ENCODE assay signal across 8 cellular contexts in the genomic region with DNA sequence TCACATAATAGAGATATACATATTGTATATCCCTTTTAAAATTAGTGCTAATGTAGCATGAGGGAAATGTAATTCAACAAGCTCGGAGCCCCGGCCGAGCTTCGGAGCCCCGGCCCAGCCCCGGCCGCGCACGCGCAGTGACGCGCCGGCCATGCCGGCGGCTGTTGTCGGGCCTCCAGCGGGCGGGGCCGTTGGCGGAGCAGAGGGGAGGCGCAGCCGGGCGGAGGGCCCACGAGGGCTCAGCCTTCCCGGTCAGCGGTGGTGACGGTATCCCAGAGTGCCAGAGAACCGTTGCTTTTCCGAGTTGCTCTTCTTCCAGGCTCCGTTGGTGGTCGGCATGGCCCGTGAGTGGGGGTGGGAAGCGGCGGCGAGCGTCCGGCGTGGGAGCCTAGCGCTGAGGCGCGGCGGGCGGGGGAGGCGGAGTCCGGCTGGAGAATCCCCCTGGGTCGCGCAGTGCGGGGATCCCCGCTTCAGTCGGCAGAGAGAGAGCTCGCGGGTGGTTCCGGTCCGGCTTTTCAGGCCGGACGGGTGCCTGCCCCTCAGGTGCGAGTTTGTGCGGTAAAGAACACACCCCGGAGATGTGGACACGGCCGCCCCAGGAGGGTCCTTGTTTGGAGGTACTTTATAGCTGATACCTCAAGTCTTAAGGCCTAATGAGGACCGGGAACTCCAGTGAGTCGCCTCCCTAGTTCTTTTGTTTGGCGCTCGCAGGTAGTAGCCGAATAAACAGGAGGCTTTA. TPM values are rescaled to one million over a fixed set of nuclear protein-coding genes. Genes with fewer than 3 reads are reported as not detected.
DNase-seq lines count a peak whose midpoint lies in the region; ATAC-seq and TF ChIP-seq lines count a peak whose summit lies in the region.
"Not testable (repeated sequence)": the region's sequence is repeated elsewhere in the genome, so short reads cannot be mapped to it uniquely, and the experiment has no call there.

A gene (plus strand): TSS at position 137 of the 739 bp plus-strand sequence. CDS start 201 bp downstream, at position 338.

- H3K27ac ChIP-seq in SJCRH30, dorsolateral prefrontal cortex: not testable (repeated sequence)

- not testable (repeated sequence) for H3K27ac Mint-ChIP-seq in stimulated activated naive CD8-positive, alpha-beta T cell treated with anti-CD3 and anti-CD28 coated beads, Interleukin-15, amount 100 ng/mL, for 72 hours

- TF ChIP-seq CTCF in dorsolateral prefrontal cortex (IDR thresholded peaks at IDR 0.05 in 54 of 56, conservative IDR thresholded peaks at IDR 0.05 in 2 of 56; ENCODE audit: low read depth in 1 of 56, partially characterized antibody in 56 of 56): not testable (repeated sequence)

- not testable (repeated sequence) for H3K4me3 Mint-ChIP-seq in stimulated activated naive CD8-positive, alpha-beta T cell treated with anti-CD3 and anti-CD28 coated beads, Interleukin-15, amount 100 ng/mL, for 72 hours

- TF ChIP-seq POLR2A in GM18505 (IDR thresholded peaks at IDR 0.05; ENCODE audit: borderline replicate concordance, extremely low read depth, insufficient read depth, insufficient read length): not testable (repeated sequence)

- not testable (repeated sequence) for H3K9me3 Mint-ChIP-seq in stimulated activated naive CD8-positive, alpha-beta T cell treated with anti-CD3 and anti-CD28 coated beads, Interleukin-15, amount 100 ng/mL, for 72 hours

- DNase-seq in SJCRH30; dorsolateral prefrontal cortex; stimulated activated naive CD8-positive, alpha-beta T cell treated with anti-CD3 and anti-CD28 coated beads, Interleukin-15, amount 100 ng/mL, for 72 hours: not testable (repeated sequence)

- H3K9me3 ChIP-seq in SJCRH30 (replicated peaks); mononuclear cell (ENCODE audit: low read depth, low read length): not testable (repeated sequence)

- not testable (repeated sequence) for H3K4me3 ChIP-seq in SJCRH30; dorsolateral prefrontal cortex; mononuclear cell (ENCODE audit: low read length)

- not testable (repeated sequence) for H3K4me1 Mint-ChIP-seq in stimulated activated naive CD8-positive, alpha-beta T cell treated with anti-CD3 and anti-CD28 coated beads, Interleukin-15, amount 100 ng/mL, for 72 hours

- not testable (repeated sequence) for H3K27me3 Mint-ChIP-seq in stimulated activated naive CD8-positive, alpha-beta T cell treated with anti-CD3 and anti-CD28 coated beads, Interleukin-15, amount 100 ng/mL, for 72 hours

- not testable (repeated sequence) for H3K4me1 ChIP-seq in SJCRH30; mononuclear cell (ENCODE audit: insufficient read depth, low read length)

- ATAC-seq in GM18505 (IDR thresholded peaks at IDR 0.05; ENCODE audit: unreplicated experiment): peak; percentile 93
- ATAC-seq in GM19463 (IDR thresholded peaks at IDR 0.05; ENCODE audit: unreplicated experiment): peak; percentile 93
- peak; percentile 90 for ATAC-seq in HG02623 (IDR thresholded peaks at IDR 0.05; ENCODE audit: unreplicated experiment)
- peak; percentile 86 for ATAC-seq in HG03139 (IDR thresholded peaks at IDR 0.05; ENCODE audit: unreplicated experiment)
- ATAC-seq in stimulated activated naive CD8-positive, alpha-beta T cell treated with anti-CD3 and anti-CD28 coated beads, Interleukin-15, amount 100 ng/mL, for 72 hours: peak; percentile 95

- not testable (repeated sequence) for H3K36me3 ChIP-seq in SJCRH30

- intact Hi-C loops in dorsolateral prefrontal cortex (cut with DNase I): not testable (repeated sequence)

- not testable (repeated sequence) for H3K27me3 ChIP-seq in SJCRH30; dorsolateral prefrontal cortex; mononuclear cell (ENCODE audit: insufficient read depth, low read length)

RNA-seq across cellular contexts. Expression of the gene that starts here (rescaled TPM):
- 17.7 and 31.4 TPM in 2 replicates for total RNA-seq in SJCRH30 (2014; rRNA removed; shearing (Covaris generic))
- total RNA-seq in dorsolateral prefrontal cortex: 10 to 100 TPM in 82 of 120 experiments, 1 to 10 TPM in 38; 2.5 to 76.1 (median 14.7) TPM
- 11.1 TPM for total RNA-seq in mononuclear cell
